In genomic region chr13:40422588-40423235, GRCh38 we compare ENCODE assay signal across 33 cellular contexts.
DNase-seq lines count a peak whose midpoint lies in the region; ATAC-seq lines count a peak whose summit lies in the region.
"Had no signal": no experiment of that assay in that cellular context is flagged by ENCODE, and none has a peak within 500 bp of the region (broad histone marks: within the 10 kb centered on the region; RNA-seq: fewer than 3 reads in every experiment).

No MANE protein-coding gene starts in this region.

- no peak overlapping the region for H3K4ac ChIP-seq in mesenchymal stem cell (ENCODE audit: low read depth in 1 of 2, low read length in 2 of 2)

- WGBS in mesenchymal stem cell = 94% methylated on average over 4 of the region's 4 CpGs

- H3K27me3 ChIP-seq in CD4-positive, alpha-beta memory T cell (ENCODE audit: insufficient read depth, low read length) = no peaks in the 10 kb centered on the region
- no peaks in the 10 kb centered on the region for H3K27me3 ChIP-seq in mesenchymal stem cell (ENCODE audit: control insufficient read depth in 1 of 2, insufficient read depth in 1 of 2, low read length in 2 of 2)
- H3K27me3 ChIP-seq: right atrium auricular region, tibial nerve had no signal

- peak overlapping the region in 1 of 2 donors; percentile 6 for H3K4me3 Mint-ChIP-seq in activated T-cell treated with anti-CD3 and anti-CD28 coated beads, Interleukin-2, amount 50 U/mL, for 72 hours
- no peak overlapping the region for H3K4me3 Mint-ChIP-seq in CD4-positive, alpha-beta memory T cell
- H3K4me3 Mint-ChIP-seq in T-cell = no peak overlapping the region
- no peak overlapping the region for H3K4me3 Mint-ChIP-seq in stimulated activated memory B cell treated with anti-CD40 and anti-IgM and Interleukin-4, amounts not matched to agents 10 μg/mL and 1 μg/mL and 100 μg/mL, for 72 hours
- H3K4me3 Mint-ChIP-seq: dendritic cell treated with granulocyte-macrophage colony-stimulating factor and Interleukin-4, amounts not matched to agents 40 ng/mL and 50 ng/mL, for 4 days; H9; WTC11 had no signal

- H3K4me1 Mint-ChIP-seq in activated T-cell treated with anti-CD3 and anti-CD28 coated beads, Interleukin-2, amount 50 U/mL, for 72 hours (ENCODE audit: low read depth) = peaks cover 34% of the 10 kb centered on the region
- peaks cover 9 to 15% (median 13%) of the 10 kb centered on the region in 4 donors for H3K4me1 Mint-ChIP-seq in CD4-positive, alpha-beta memory T cell
- peaks cover 11 to 25% (median 19%) of the 10 kb centered on the region in 3 donors for H3K4me1 Mint-ChIP-seq in T-cell
- peaks cover 22% of the 10 kb centered on the region for H3K4me1 Mint-ChIP-seq in stimulated activated memory B cell treated with anti-CD40 and anti-IgM and Interleukin-4, amounts not matched to agents 10 μg/mL and 1 μg/mL and 100 μg/mL, for 72 hours
- H3K4me1 Mint-ChIP-seq: H9, WTC11 had no signal

- H3K9ac ChIP-seq in mesenchymal stem cell (ENCODE audit: low read length) = no peak overlapping the region

- no peak overlapping the region for H3K4me2 ChIP-seq in mesenchymal stem cell (ENCODE audit: low read length, poor library complexity, severe bottlenecking)
- H3K4me2 ChIP-seq: smooth muscle cell had no signal

- peak; percentile 74 to 86 for ATAC-seq in activated T-cell treated with anti-CD3 and anti-CD28 coated beads, Interleukin-2, amount 50 U/mL, for 72 hours (replicated peaks in 1 of 2)
- peak in 2 of 4 experiments; percentile 23 to 55 for ATAC-seq in T-cell (replicated peaks in 1 of 4)
- ATAC-seq in GM19452 (IDR thresholded peaks at IDR 0.05; ENCODE audit: unreplicated experiment) = no peak
- no peak for ATAC-seq in stimulated activated memory B cell treated with anti-CD40 and anti-IgM and Interleukin-4, amounts not matched to agents 10 μg/mL and 1 μg/mL and 100 μg/mL, for 72 hours
- ATAC-seq: esophagus mucosa, left ventricle myocardium superior, WTC11 had no signal

- CTCF ChIA-PET in CD4-positive, alpha-beta memory T cell (lab: Charles Lee; ENCODE audit: partially characterized antibody) = interaction anchor here (1.2 to 1.5 kb wide), 4 partner anchors 12 to 354 kb away, joined by 3 to 6 read pairs (median 3); no protein-coding TSS in a partner anchor
- CTCF ChIA-PET in T-cell (lab: Charles Lee) = interaction anchor here in 1 of 2 donors (0.8 kb wide), 1 partner anchor 357 kb away, joined by 3 read pairs; no protein-coding TSS in a partner anchor

- no peaks in the 10 kb centered on the region for H3K36me3 ChIP-seq in CD4-positive, alpha-beta memory T cell (ENCODE audit: insufficient read depth, low read length)
- no peaks in the 10 kb centered on the region for H3K36me3 ChIP-seq in mesenchymal stem cell (ENCODE audit: control insufficient read depth in 1 of 2, insufficient read depth in 2 of 2, low read depth in 1 of 2, low read length in 2 of 2)
- H3K36me3 ChIP-seq: right atrium auricular region, tibial nerve had no signal

- peak overlapping the region; percentile 18 for H2AK5ac ChIP-seq in mesenchymal stem cell (ENCODE audit: low read length, severe bottlenecking)

- POLR2A ChIA-PET in CD4-positive, alpha-beta memory T cell (lab: Charles Lee; ENCODE audit: partially characterized antibody) = interaction anchor here (0.6 to 1.5 kb wide), 6 partner anchors 10 to 243 kb away, joined by 3 to 5 read pairs (median 4); no protein-coding TSS in a partner anchor
- POLR2A ChIA-PET in T-cell (lab: Charles Lee) = interaction anchor here in 1 of 2 donors (0.6 kb wide), 2 partner anchors 12 to 311 kb away, joined by 3 to 10 read pairs; no protein-coding TSS in a partner anchor

- DNase-seq in activated T-cell treated with anti-CD3 and anti-CD28 coated beads, Interleukin-2, amount 50 U/mL, for 72 hours = peak; percentile 17 to 27
- DNase-seq in activated T-cell treated with anti-CD3 and anti-CD28 coated beads, Interleukin-2, amount 50 U/mL, for 48 hours = no peak
- no peak for DNase-seq in CD4-positive, alpha-beta memory T cell
- no peak for DNase-seq in T-cell
- no peak for DNase-seq in mesenchymal stem cell
- no peak for DNase-seq in OCI-M1 (lab: John Stamatoyannopoulos, UW)
- DNase-seq: activated CD4-positive, alpha-beta T cell treated with anti-CD3 and anti-CD28 coated beads, Interleukin-2, amount 50 U/mL, for 4 hours; activated CD8-positive, alpha-beta memory T cell treated with anti-CD3 and anti-CD28 coated beads, Interleukin-2, amount 50 U/mL, for 48 hours; activated effector memory CD4-positive, alpha-beta T cell treated with Interleukin-2 at 50 U/mL for 16 hours; DMS79; foreskin fibroblast; GDM1; H9; head of caudate nucleus; islet precursor cell; KG1; left ventricle myocardium superior; NCI-H1092 treated with DMSO at 0.1 percent for 48 hours; NCI-H187 treated with DMSO at 0.1 percent for 48 hours; NCI-H2171 treated with DMSO at 0.1 percent for 48 hours; NCI-H510A; posterior cingulate gyrus; T-helper 1 cell had no signal

- no peak overlapping the region for H3K4me3 ChIP-seq in CD4-positive, alpha-beta memory T cell (ENCODE audit: low read length in 2 of 2)
- H3K4me3 ChIP-seq in mesenchymal stem cell (ENCODE audit: insufficient read depth in 1 of 2, low read depth in 1 of 2, low read length in 2 of 2) = no peak overlapping the region
- H3K4me3 ChIP-seq: right atrium auricular region, smooth muscle cell, tibial nerve had no signal

- H4K91ac ChIP-seq in mesenchymal stem cell (ENCODE audit: low read length) = no peak overlapping the region

- no peak overlapping the region for H3K23ac ChIP-seq in mesenchymal stem cell (ENCODE audit: low read length in 2 of 2)

- H2BK5ac ChIP-seq in mesenchymal stem cell (ENCODE audit: low read depth, low read length, poor library complexity, severe bottlenecking) = peak overlapping the region; percentile 12

- H3K4me1 ChIP-seq in CD4-positive, alpha-beta memory T cell (ENCODE audit: insufficient read depth, low read length) = peaks cover 8% of the 10 kb centered on the region
- no peaks in the 10 kb centered on the region for H3K4me1 ChIP-seq in mesenchymal stem cell (ENCODE audit: control insufficient read depth, insufficient read depth, low read depth, low read length)
- H3K4me1 ChIP-seq: right atrium auricular region, tibial nerve had no signal

- H3K18ac ChIP-seq in mesenchymal stem cell (ENCODE audit: low read depth in 1 of 2, low read length in 2 of 2) = no peak overlapping the region

- H3K79me1 ChIP-seq in mesenchymal stem cell (replicated peaks; ENCODE audit: low read length, poor library complexity, severe bottlenecking) = no peaks in the 10 kb centered on the region

- peak overlapping the region; percentile 65 for H2AFZ ChIP-seq in mesenchymal stem cell (ENCODE audit: low read depth, low read length)

- no peak overlapping the region for H2BK15ac ChIP-seq in mesenchymal stem cell (ENCODE audit: low read depth, poor library complexity, severe bottlenecking)

- peaks cover 4 to 5% of the 10 kb centered on the region in 2 donors for H3K36me3 Mint-ChIP-seq in activated T-cell treated with anti-CD3 and anti-CD28 coated beads, Interleukin-2, amount 50 U/mL, for 72 hours (ENCODE audit: insufficient read depth in 2 of 2)
- no peaks in the 10 kb centered on the region for H3K36me3 Mint-ChIP-seq in CD4-positive, alpha-beta memory T cell
- H3K36me3 Mint-ChIP-seq in T-cell = no peaks in the 10 kb centered on the region
- no peaks in the 10 kb centered on the region for H3K36me3 Mint-ChIP-seq in stimulated activated memory B cell treated with anti-CD40 and anti-IgM and Interleukin-4, amounts not matched to agents 10 μg/mL and 1 μg/mL and 100 μg/mL, for 72 hours
- H3K36me3 Mint-ChIP-seq: WTC11 had no signal

- no peak overlapping the region for H4K8ac ChIP-seq in mesenchymal stem cell (ENCODE audit: low read length)

- H2BK12ac ChIP-seq in mesenchymal stem cell (ENCODE audit: low read length in 2 of 2) = no peak overlapping the region

- no peaks in the 10 kb centered on the region for H3K27me3 Mint-ChIP-seq in activated T-cell treated with anti-CD3 and anti-CD28 coated beads, Interleukin-2, amount 50 U/mL, for 72 hours (ENCODE audit: low read depth)
- H3K27me3 Mint-ChIP-seq in CD4-positive, alpha-beta memory T cell = no peaks in the 10 kb centered on the region
- no peaks in the 10 kb centered on the region for H3K27me3 Mint-ChIP-seq in T-cell
- no peaks in the 10 kb centered on the region for H3K27me3 Mint-ChIP-seq in stimulated activated memory B cell treated with anti-CD40 and anti-IgM and Interleukin-4, amounts not matched to agents 10 μg/mL and 1 μg/mL and 100 μg/mL, for 72 hours
- H3K27me3 Mint-ChIP-seq: dendritic cell treated with granulocyte-macrophage colony-stimulating factor and Interleukin-4, amounts not matched to agents 40 ng/mL and 50 ng/mL, for 4 days had no signal

- no peaks in the 10 kb centered on the region for H3K9me3 ChIP-seq in CD4-positive, alpha-beta memory T cell (ENCODE audit: control insufficient read depth in 1 of 2, low read length in 2 of 2)
- H3K9me3 ChIP-seq in mesenchymal stem cell (ENCODE audit: control insufficient read depth, low read length) = no peaks in the 10 kb centered on the region
- H3K9me3 ChIP-seq: right atrium auricular region, tibial nerve had no signal

- peaks cover 6 to 10% of the 10 kb centered on the region in 2 donors for H3K9me3 Mint-ChIP-seq in activated T-cell treated with anti-CD3 and anti-CD28 coated beads, Interleukin-2, amount 50 U/mL, for 72 hours
- peaks cover 0 to 2% (median 0%) of the 10 kb centered on the region in 8 donors for H3K9me3 Mint-ChIP-seq in CD4-positive, alpha-beta memory T cell
- no peaks in the 10 kb centered on the region for H3K9me3 Mint-ChIP-seq in T-cell
- H3K9me3 Mint-ChIP-seq in stimulated activated memory B cell treated with anti-CD40 and anti-IgM and Interleukin-4, amounts not matched to agents 10 μg/mL and 1 μg/mL and 100 μg/mL, for 72 hours = peaks cover 3% of the 10 kb centered on the region
- H3K9me3 Mint-ChIP-seq: dendritic cell treated with granulocyte-macrophage colony-stimulating factor and Interleukin-4, amounts not matched to agents 40 ng/mL and 50 ng/mL, for 4 days had no signal

- intact Hi-C loops in CD4-positive, alpha-beta memory T cell (cut with micrococcal nuclease) = no loop called here

- H2BK120ac ChIP-seq in mesenchymal stem cell (ENCODE audit: low read depth, low read length) = no peak overlapping the region

- H3K27ac Mint-ChIP-seq in activated T-cell treated with anti-CD3 and anti-CD28 coated beads, Interleukin-2, amount 50 U/mL, for 72 hours = peak overlapping the region; percentile 4
- H3K27ac Mint-ChIP-seq in CD4-positive, alpha-beta memory T cell = peak overlapping the region in 5 of 7 donors; percentile 13 to 43 (median 38)
- H3K27ac Mint-ChIP-seq in T-cell = peak overlapping the region; percentile 12 to 30
- no peak overlapping the region for H3K27ac Mint-ChIP-seq in stimulated activated memory B cell treated with anti-CD40 and anti-IgM and Interleukin-4, amounts not matched to agents 10 μg/mL and 1 μg/mL and 100 μg/mL, for 72 hours
- H3K27ac Mint-ChIP-seq: dendritic cell treated with granulocyte-macrophage colony-stimulating factor and Interleukin-4, amounts not matched to agents 40 ng/mL and 50 ng/mL, for 4 days; H9; WTC11 had no signal

- H3K14ac ChIP-seq in mesenchymal stem cell (ENCODE audit: low read length in 2 of 2) = no peak overlapping the region

- H3K27ac ChIP-seq in CD4-positive, alpha-beta memory T cell (ENCODE audit: low read depth, low read length) = no peak overlapping the region
- H3K27ac ChIP-seq in mesenchymal stem cell (ENCODE audit: low read length, poor library complexity, severe bottlenecking) = no peak overlapping the region
- H3K27ac ChIP-seq: HL-60, right atrium auricular region, RWPE1, tibial nerve had no signal

Comparison
In these comparisons a context has a peak if more than half of its experiments do, and no peak if none do; other contexts are left out.
1. DNase-seq: peak in activated T-cell treated with anti-CD3 and anti-CD28 coated beads, Interleukin-2, amount 50 U/mL, for 72 hours (2 of 2); none in activated T-cell treated with anti-CD3 and anti-CD28 coated beads, Interleukin-2, amount 50 U/mL, for 48 hours (0 of 2), CD4-positive, alpha-beta memory T cell (0 of 5), T-cell (0 of 34), mesenchymal stem cell (single experiment) and OCI-M1 (single experiment).
2. ATAC-seq: peak in activated T-cell treated with anti-CD3 and anti-CD28 coated beads, Interleukin-2, amount 50 U/mL, for 72 hours (2 of 2); none in GM19452 (single experiment) and stimulated activated memory B cell treated with anti-CD40 and anti-IgM and Interleukin-4, amounts not matched to agents 10 μg/mL and 1 μg/mL and 100 μg/mL, for 72 hours (single experiment).